ENCODE assay signal across 28 cellular contexts in genomic region chr5:27396998-27397397, GRCh38.
"Had no signal": no experiment of that assay in that cellular context is flagged by ENCODE, and none has a peak within 500 bp of the region (broad histone marks: within the 10 kb centered on the region; RNA-seq: fewer than 3 reads in every experiment).

No MANE protein-coding gene starts in this region.

- H3K4me1 ChIP-seq: colonic mucosa, esophagus muscularis mucosa, esophagus squamous epithelium, foreskin keratinocyte, gastrocnemius medialis, gastroesophageal sphincter, heart left ventricle, heart right ventricle had no signal

- FAIRE-seq: colon, endometrium, endothelial cell of umbilical vein, frontal cortex had no signal

- H3K4me3 ChIP-seq: colonic mucosa, coronary artery, dorsolateral prefrontal cortex, esophagus muscularis mucosa, esophagus squamous epithelium, gastrocnemius medialis, gastroesophageal sphincter, heart left ventricle, heart right ventricle had no signal

- H3K27me3 ChIP-seq: colonic mucosa, dorsolateral prefrontal cortex, esophagus muscularis mucosa, esophagus squamous epithelium, foreskin keratinocyte, gastrocnemius medialis, gastroesophageal sphincter, heart left ventricle, heart right ventricle had no signal

- ATAC-seq: effector memory CD8-positive, alpha-beta T cell; esophagus mucosa; foreskin keratinocyte; gastrocnemius medialis; gastroesophageal sphincter; heart left ventricle; heart right ventricle had no signal

- H3K36me3 ChIP-seq: colonic mucosa, esophagus muscularis mucosa, esophagus squamous epithelium, gastrocnemius medialis, gastroesophageal sphincter, heart left ventricle, heart right ventricle had no signal

- H3K9me3 ChIP-seq: colonic mucosa, esophagus squamous epithelium, gastrocnemius medialis had no signal

- H3K27ac ChIP-seq: colonic mucosa, coronary artery, dorsolateral prefrontal cortex, epithelial cell of prostate, esophagus muscularis mucosa, esophagus squamous epithelium, foreskin keratinocyte, gastrocnemius medialis, gastroesophageal sphincter, heart left ventricle, heart right ventricle had no signal

- DNase-seq: colonic mucosa; cortex of kidney; dermis blood vessel endothelial cell; dorsolateral prefrontal cortex; effector CD4-positive, alpha-beta T cell; effector CD8-positive, alpha-beta T cell; effector memory CD4-positive, alpha-beta T cell; effector memory CD8-positive, alpha-beta T cell; endodermal cell; erythroblast; esophagus squamous epithelium; foreskin fibroblast; foreskin keratinocyte; foreskin melanocyte; gastrocnemius medialis; glutamatergic neuron; head of caudate nucleus; heart left ventricle; heart right ventricle had no signal
